ENCODE assay signal across 8 cellular contexts in genomic region chr12:124053855-124054254, GRCh38.
DNase-seq lines count a peak whose midpoint lies in the region; ATAC-seq and TF ChIP-seq lines count a peak whose summit lies in the region.

No MANE protein-coding gene starts in this region.

- no peaks in the 10 kb centered on the region for H3K9me3 ChIP-seq in HCT116 (ENCODE audit: control insufficient read depth in 1 of 2, insufficient read depth in 1 of 2, low read depth in 1 of 2, low read length in 2 of 2)
- no peaks in the 10 kb centered on the region for H3K9me3 ChIP-seq in prostate gland

- H3K27ac ChIP-seq in HCT116 (ENCODE audit: low read depth, low read length): no peak overlapping the region
- H3K27ac ChIP-seq in prostate gland: no peak overlapping the region

- intact Hi-C loops in HCT116 (cut with micrococcal nuclease) (loop anchor here (5.0 kb wide), 1 partner anchor 268 kb away; no protein-coding TSS in a partner anchor), prostate gland (cut with DNase I) (loop anchor here (2.0 to 5.0 kb wide), 2 partner anchors 268 to 713 kb away; no protein-coding TSS in a partner anchor)

- H3K4me3 ChIP-seq in AG04449 (ENCODE audit: low read depth, low read length) (no peak overlapping the region), HCT116 (replicated peaks in 1 of 2; ENCODE audit: low read depth in 1 of 2, low read length in 2 of 2) (no peak overlapping the region), prostate gland (no peak overlapping the region)

- ATAC-seq in HCT116 (peak; percentile 67), HG03108 (IDR thresholded peaks at IDR 0.05; ENCODE audit: unreplicated experiment) (no peak)
- no peak for ATAC-seq in activated CD4-positive, CD25-positive, alpha-beta regulatory T cell treated with anti-CD3 and anti-CD28 coated beads, Interleukin-2, amount 50 U/mL, for 24 hours

- H3K9me2 ChIP-seq in HCT116 (ENCODE audit: insufficient read depth): no peaks in the 10 kb centered on the region

- H3K27me3 ChIP-seq in HCT116 (ENCODE audit: insufficient read depth, low read length) (no peaks in the 10 kb centered on the region), prostate gland (replicated peaks; ENCODE audit: insufficient read depth) (no peaks in the 10 kb centered on the region)

- no peak overlapping the region for H2AFZ ChIP-seq in HCT116 (ENCODE audit: low read depth, low read length, poor library complexity, severe bottlenecking)

- H3K36me3 ChIP-seq in HCT116 (ENCODE audit: control insufficient read depth in 1 of 2, insufficient read depth in 2 of 2, low read length in 2 of 2): no peaks in the 10 kb centered on the region
- no peaks in the 10 kb centered on the region for H3K36me3 ChIP-seq in prostate gland

- TF ChIP-seq POLR2A in HCT116 (IDR thresholded peaks at IDR 0.05; ENCODE audit: borderline replicate concordance, extremely low read depth, insufficient read depth, insufficient read length): no peak
- TF ChIP-seq POLR2A in prostate gland (IDR thresholded peaks at IDR 0.05): no peak

- H3K4me1 ChIP-seq in HCT116 (ENCODE audit: control insufficient read depth in 1 of 2, insufficient read depth in 2 of 2, low read length in 2 of 2) (no peaks in the 10 kb centered on the region), prostate gland (replicated peaks) (no peaks in the 10 kb centered on the region)

- DNase-seq in AG04449 (ENCODE audit: low read depth, low spot score) (no peak), HCT116 (ENCODE audit: low read depth, low spot score) (peak; percentile 12), SK-MEL-5 (ENCODE audit: low read depth, low spot score) (peak; percentile 83), globus pallidus (ENCODE audit: low spot score) (peak; percentile 80), prostate gland (ENCODE audit: low spot score) (peak; percentile 33), T1000 (lab: John Stamatoyannopoulos, UW) (no peak)

- CTCF ChIA-PET in AG04449 (lab: Yijun Ruan, JAX): interaction anchor here (0.6 to 4.1 kb wide), 34 partner anchors 8 to 733 kb away, joined by 3 to 47 read pairs (median 6); partner anchors contain the start of gene RFLNA
- CTCF ChIA-PET in HCT116 (lab: Charles Lee): interaction anchor here (0.9 to 1.2 kb wide), 5 partner anchors 8 to 718 kb away, joined by 3 to 6 read pairs (median 3); no protein-coding TSS in a partner anchor

- 14% methylated on average over 11 of the region's 11 CpGs for WGBS in prostate gland

- no peaks in the 10 kb centered on the region for H4K20me1 ChIP-seq in HCT116 (ENCODE audit: insufficient read depth)

- H3K9ac ChIP-seq in HCT116 (ENCODE audit: low read length): no peak overlapping the region

- TF ChIP-seq CTCF in AG04449 (IDR thresholded peaks at IDR 0.05; ENCODE audit: insufficient read depth, low read length, missing control alignments): peak; percentile 71
- TF ChIP-seq CTCF in HCT116 (IDR thresholded peaks at IDR 0.05 in 2 of 3, conservative IDR thresholded peaks at IDR 0.05 in 1 of 3; ENCODE audit: borderline replicate concordance in 1 of 3, insufficient read depth in 1 of 3, low read depth in 2 of 3, low read length in 2 of 3): peak; percentile 49 to 60 (median 49)
- peak in 3 of 4 experiments; percentile 53 to 77 (median 62) for TF ChIP-seq CTCF in prostate gland (IDR thresholded peaks at IDR 0.05)

- no TSS peak for BruUV-seq in HCT116 (replicated peaks; lab: Mats Ljungman, UMichigan)

- RAD21 ChIA-PET in HCT116 (lab: Charles Lee; ENCODE audit: low non-redundant PET in 1 of 2, low total read pairs in 2 of 2, uncharacterized antibody in 2 of 2, unreplicated experiment in 2 of 2): interaction anchor here in 1 of 2 experiments (0.6 to 1.5 kb wide), 2 partner anchors 18 to 22 kb away, joined by 3 read pairs; no protein-coding TSS in a partner anchor

- in situ Hi-C loops in SK-MEL-5 (cut with HindIII; ENCODE audit: low pct_unique_long_range_greater_than_20kb, low sequenced_read_pairs): no loop called here

- POLR2A ChIA-PET in AG04449 (lab: Yijun Ruan, JAX) (interaction anchor here (0.6 kb wide), 1 partner anchor 268 kb away, joined by 3 read pairs; no protein-coding TSS in a partner anchor), HCT116 (lab: Charles Lee) (no interaction called here)

- H3K79me2 ChIP-seq in HCT116 (ENCODE audit: insufficient read depth, low read length): no peaks in the 10 kb centered on the region

- peak; percentile 79 for TF ChIP-seq RAD21 in HCT116 (IDR thresholded peaks at IDR 0.05; ENCODE audit: low read depth)

- no peak overlapping the region for H3K4me2 ChIP-seq in HCT116 (ENCODE audit: low read length)

TF ChIP-seq in HCT116, 20 proteins besides CTCF, POLR2A, EP300 and RAD21:
- TF ChIP-seq ZFX (IDR thresholded peaks at IDR 0.05) (no peak), SIN3A (IDR thresholded peaks at IDR 0.05; ENCODE audit: low read depth) (no peak), CBX3 (IDR thresholded peaks at IDR 0.05; ENCODE audit: low read depth) (no peak), EGR1 (IDR thresholded peaks at IDR 0.05; ENCODE audit: low read depth) (no peak), EZH2phosphoT487 (IDR thresholded peaks at IDR 0.05; ENCODE audit: borderline replicate concordance) (no peak), TCF7L2 (IDR thresholded peaks at IDR 0.05; ENCODE audit: borderline replicate concordance, extremely low read depth, insufficient read depth, insufficient read length) (no peak), CEBPB (IDR thresholded peaks at IDR 0.05; ENCODE audit: low read depth) (no peak), FOSL1 (IDR thresholded peaks at IDR 0.05; ENCODE audit: low read depth) (no peak), ELF1 (IDR thresholded peaks at IDR 0.05; ENCODE audit: borderline replicate concordance, low read depth) (no peak), SRF (IDR thresholded peaks at IDR 0.05; ENCODE audit: low read depth) (no peak)
- TF ChIP-seq, protein P1, sequence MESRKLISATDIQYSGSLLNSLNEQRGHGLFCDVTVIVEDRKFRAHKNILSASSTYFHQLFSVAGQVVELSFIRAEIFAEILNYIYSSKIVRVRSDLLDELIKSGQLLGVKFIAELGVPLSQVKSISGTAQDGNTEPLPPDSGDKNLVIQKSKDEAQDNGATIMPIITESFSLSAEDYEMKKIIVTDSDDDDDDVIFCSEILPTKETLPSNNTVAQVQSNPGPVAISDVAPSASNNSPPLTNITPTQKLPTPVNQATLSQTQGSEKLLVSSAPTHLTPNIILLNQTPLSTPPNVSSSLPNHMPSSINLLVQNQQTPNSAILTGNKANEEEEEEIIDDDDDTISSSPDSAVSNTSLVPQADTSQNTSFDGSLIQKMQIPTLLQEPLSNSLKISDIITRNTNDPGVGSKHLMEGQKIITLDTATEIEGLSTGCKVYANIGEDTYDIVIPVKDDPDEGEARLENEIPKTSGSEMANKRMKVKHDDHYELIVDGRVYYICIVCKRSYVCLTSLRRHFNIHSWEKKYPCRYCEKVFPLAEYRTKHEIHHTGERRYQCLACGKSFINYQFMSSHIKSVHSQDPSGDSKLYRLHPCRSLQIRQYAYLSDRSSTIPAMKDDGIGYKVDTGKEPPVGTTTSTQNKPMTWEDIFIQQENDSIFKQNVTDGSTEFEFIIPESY (IDR thresholded peaks at IDR 0.05; ENCODE audit: extremely low read depth, insufficient replicate concordance, low read length): no peak

Comparison
In these comparisons a context has a peak if more than half of its experiments do, and no peak if none do; other contexts are left out.
1. DNase-seq: peak in HCT116 (single experiment), SK-MEL-5 (single experiment), globus pallidus (single experiment) and prostate gland (single experiment); none in AG04449 (single experiment) and T1000 (single experiment).
2. Peak in every context shown above with its lines, with median percentiles within 50 percentile points of each other: CTCF ChIP-seq.